8 cellular contexts compared by ENCODE assay signal in genomic region chr6:138162104-138162946, GRCh38. TPM values are rescaled to one million over a fixed set of nuclear protein-coding genes. Genes with fewer than 3 reads are reported as not detected.
DNase-seq lines count a peak whose midpoint lies in the region; ATAC-seq and TF ChIP-seq lines count a peak whose summit lies in the region.

No MANE protein-coding gene starts in this region.

- H3K9me3 ChIP-seq in Panc1 (ENCODE audit: control insufficient read depth, insufficient read depth, low read depth, low read length) (no peaks in the 10 kb centered on the region), thoracic aorta (no peaks in the 10 kb centered on the region)

- intact Hi-C loops in Panc1 (cut with micrococcal nuclease; ENCODE audit: unreplicated experiment), result no loop called here
- intact Hi-C loops in dorsolateral prefrontal cortex (cut with DNase I), result loop anchor here (2.0 kb wide), 2 partner anchors 18 to 46 kb away; no protein-coding TSS in a partner anchor

- POLR2A ChIA-PET in Panc1 (lab: Charles Lee), result interaction anchor here (0.7 kb wide), 1 partner anchor 35 kb away, joined by 3 read pairs; no protein-coding TSS in a partner anchor

- ATAC-seq in HG03066 (IDR thresholded peaks at IDR 0.05; ENCODE audit: low read depth, unreplicated experiment) (peak; percentile 21), Panc1 (peak; percentile 48), thoracic aorta (ENCODE audit: insufficient number of reproducible peaks, low FRiP score, low read depth) (no peak)

- DNase-seq in activated CD8-positive, alpha-beta memory T cell treated with anti-CD3 and anti-CD28 coated beads for 24 hours, result peak; percentile 58
- DNase-seq in activated CD8-positive, alpha-beta memory T cell treated with anti-CD3 and anti-CD28 coated beads, Interleukin-2, amount 50 U/mL, for 4 hours, result no peak
- DNase-seq in Panc1 (ENCODE audit: low read depth, low spot score) (no peak), dorsolateral prefrontal cortex (peak in 4 of 10 donors; percentile 21 to 50 (median 38)), lung microvascular endothelial cell (ENCODE audit: low read depth in 2 of 2) (peak; percentile 6 to 39), thoracic aorta (ENCODE audit: low spot score) (no peak), SKM-1 treated with dmso at 0.1 percent for 144 hours (lab: John Stamatoyannopoulos, UW; ENCODE audit: unreplicated experiment) (no peak)

- H3K4me3 ChIP-seq in Panc1 (ENCODE audit: low read depth in 2 of 2, low read length in 2 of 2) (peak overlapping the region; percentile 56 to 62), dorsolateral prefrontal cortex (peak overlapping the region; percentile 61 to 95 (median 85)), thoracic aorta (peak overlapping the region; percentile 82)

- peaks cover 56% of the 10 kb centered on the region for H3K27me3 ChIP-seq in Panc1 (ENCODE audit: control insufficient read depth, insufficient read depth, low read length)
- no peaks in the 10 kb centered on the region for H3K27me3 ChIP-seq in dorsolateral prefrontal cortex
- no peaks in the 10 kb centered on the region for H3K27me3 ChIP-seq in thoracic aorta (replicated peaks; ENCODE audit: insufficient read depth)

- H3K27ac ChIP-seq in Panc1 (ENCODE audit: low read length), result no peak overlapping the region
- peak overlapping the region; percentile 79 to 98 (median 95) for H3K27ac ChIP-seq in dorsolateral prefrontal cortex
- no peak overlapping the region for H3K27ac ChIP-seq in thoracic aorta

- peaks cover 9% of the 10 kb centered on the region; the same call in 1 of the 2 replicates for H3K4me1 ChIP-seq in Panc1 (ENCODE audit: control insufficient read depth, insufficient read depth, low read length)
- H3K4me1 ChIP-seq in thoracic aorta (ENCODE audit: control insufficient read depth in 1 of 2, low read depth in 2 of 2), result peaks cover 3 to 13% of the 10 kb centered on the region in 2 donors

- no peak for TF ChIP-seq CTCF in Panc1 (IDR thresholded peaks at IDR 0.05)
- TF ChIP-seq CTCF in dorsolateral prefrontal cortex (IDR thresholded peaks at IDR 0.05 in 54 of 56, conservative IDR thresholded peaks at IDR 0.05 in 2 of 56; ENCODE audit: low read depth in 1 of 56, partially characterized antibody in 56 of 56), result peak in 4 of 56 donors; percentile 3 to 18 (median 10)
- no peak for TF ChIP-seq CTCF in thoracic aorta (IDR thresholded peaks at IDR 0.05)

- no peaks in the 10 kb centered on the region; the same call in 1 of the 2 replicates for H3K36me3 ChIP-seq in Panc1 (ENCODE audit: control insufficient read depth, insufficient read depth, low read length)
- H3K36me3 ChIP-seq in thoracic aorta, result no peaks in the 10 kb centered on the region

- in situ Hi-C loops in Panc1 (cut with HindIII; ENCODE audit: low pct_unique_long_range_greater_than_20kb, low sequenced_read_pairs), result no loop called here

- no TSS peak for BruUV-seq in Panc1 (replicated peaks; lab: Mats Ljungman, UMichigan)

- CTCF ChIA-PET in Panc1 (lab: Charles Lee), result no interaction called here

RNA-seq across cellular contexts. Expression of gene ARFGEF3, which starts 0.6 kb away (rescaled TPM):
- total RNA-seq in Panc1 (2021; ENCODE audit: unreplicated experiment), result 1.5 TPM
- 0.48 TPM for polyA plus RNA-seq in Panc1 (2012; ENCODE audit: insufficient read length)
- total RNA-seq in dorsolateral prefrontal cortex, result 10 to 100 TPM; 30.0 to 93.7 (median 67.0) TPM
- 1.8 and 2.0 TPM in 2 replicates for total RNA-seq in lung microvascular endothelial cell
- total RNA-seq in thoracic aorta, result 1 to 10 TPM; 1.1 to 1.4 TPM

RNA-seq across cellular contexts. Expression of gene PERP, which starts 55.1 kb away (rescaled TPM):
- total RNA-seq in Panc1 (2021; ENCODE audit: unreplicated experiment) (348 TPM), dorsolateral prefrontal cortex (1 to 10 TPM; 1.4 to 7.5 (median 3.3) TPM), lung microvascular endothelial cell (21.6 and 24.0 TPM in 2 replicates), thoracic aorta (10 to 100 TPM; 21.1 to 23.7 TPM)
- 249 TPM for polyA plus RNA-seq in Panc1 (2012; ENCODE audit: insufficient read length)

RNA-seq across cellular contexts. Expression of gene PBOV1, which starts 56.0 kb away (rescaled TPM):
- not detected for total RNA-seq in Panc1 (2021; ENCODE audit: unreplicated experiment)
- polyA plus RNA-seq in Panc1 (2012; ENCODE audit: insufficient read length), result 0.08 TPM
- total RNA-seq in dorsolateral prefrontal cortex, result not detected
- not detected in 2 replicates for total RNA-seq in lung microvascular endothelial cell
- not detected for total RNA-seq in thoracic aorta

Comparison
In these comparisons a context has a peak if more than half of its experiments do, and no peak if none do; other contexts are left out.
1. DNase-seq: peak in activated CD8-positive, alpha-beta memory T cell treated with anti-CD3 and anti-CD28 coated beads for 24 hours (single experiment) and lung microvascular endothelial cell (2 of 2); none in activated CD8-positive, alpha-beta memory T cell treated with anti-CD3 and anti-CD28 coated beads, Interleukin-2, amount 50 U/mL, for 4 hours (single experiment), Panc1 (single experiment), thoracic aorta (single experiment) and SKM-1 treated with dmso at 0.1 percent for 144 hours (single experiment).
2. H3K27ac ChIP-seq: peak in dorsolateral prefrontal cortex (59 of 59); none in Panc1 (single experiment) and thoracic aorta (0 of 2).
3. RNA of gene ARFGEF3, which starts 0.6 kb away (total RNA-seq): 30.0 to 93.7 TPM in dorsolateral prefrontal cortex; 1.8 to 2.0 TPM in lung microvascular endothelial cell, 1.5 TPM in Panc1 (single experiment) and 1.1 to 1.4 TPM in thoracic aorta; every median in the first group is over 10 times any median in the second.
4. RNA of gene PERP, which starts 55.1 kb away (total RNA-seq): 348 TPM in Panc1 (single experiment); 21.6 to 24.0 TPM in lung microvascular endothelial cell, 21.1 to 23.7 TPM in thoracic aorta and 1.4 to 7.5 TPM in dorsolateral prefrontal cortex; every median in the first group is over 10 times any median in the second.
5. Peak in every context shown above with its lines, with median percentiles within 50 percentile points of each other: H3K4me3 ChIP-seq.